Comparison of ENCODE assay signal across 16 cellular contexts in the genomic region with DNA sequence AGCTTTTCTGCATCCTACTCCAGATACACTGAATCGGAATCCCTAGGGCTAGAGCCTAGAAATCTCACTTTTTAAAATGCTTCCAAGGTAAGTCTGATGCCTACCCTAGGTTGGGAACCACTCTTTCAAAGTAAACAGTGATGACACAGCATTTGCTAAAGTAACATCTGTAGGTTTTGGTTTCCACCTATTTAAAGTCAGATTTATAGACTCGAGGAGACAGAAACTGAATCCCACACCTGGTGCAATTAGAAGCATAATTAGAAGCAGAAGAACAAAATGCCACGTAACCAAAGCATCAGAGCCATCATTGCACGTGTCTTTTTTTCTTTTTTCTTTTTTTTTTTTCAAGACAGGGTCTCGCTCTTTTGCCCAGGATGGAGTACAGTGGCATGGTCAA. TPM values are rescaled to one million over a fixed set of nuclear protein-coding genes. Genes with fewer than 3 reads are reported as not detected.
DNase-seq lines count a peak whose midpoint lies in the region; ATAC-seq and TF ChIP-seq lines count a peak whose summit lies in the region.
"Had no signal": no experiment of that assay in that cellular context is flagged by ENCODE, and none has a peak within 500 bp of the region (broad histone marks: within the 10 kb centered on the region; RNA-seq: fewer than 3 reads in every experiment).

No MANE protein-coding gene starts in this region.

- H3K36me3 ChIP-seq in tibial nerve = peaks cover 0 to 15% (median 7%) of the 10 kb centered on the region in 3 donors

- no peak for TF ChIP-seq POLR2A in tibial nerve (IDR thresholded peaks at IDR 0.05)

- DNase-seq in GM12864 (ENCODE audit: low read depth) = peak; percentile 66
- DNase-seq in NCI-H146 (lab: John Stamatoyannopoulos, UW) = peak; percentile 34
- no peak for DNase-seq in NCI-H187 (lab: John Stamatoyannopoulos, UW)
- DNase-seq in tibial nerve (ENCODE audit: low spot score in 2 of 2) = no peak
- no peak for DNase-seq in NCI-H2029 treated with DMSO at 0.1 percent for 48 hours (lab: John Stamatoyannopoulos, UW)
- DNase-seq: activated CD4-positive, alpha-beta T cell treated with anti-CD3 and anti-CD28 coated beads for 36 hours; hypothalamus; Kasumi-1; mucosa of descending colon; NK-92 treated with Interleukin-12 subunit alpha and Interleukin-12 subunit beta, amount 100 ng/mL, for 24 hours; nucleus accumbens; SHP77 treated with DMSO at 0.1 percent for 48 hours; T1000 had no signal

- no peaks in the 10 kb centered on the region for H3K27me3 ChIP-seq in tibial nerve

- whole genome bisulfite sequencing in tibial nerve, 2 donors = 78 to 87% methylated on average over 5 of the region's 5 CpGs

- H3K9me3 ChIP-seq in tibial nerve = no peaks in the 10 kb centered on the region
- H3K9me3 ChIP-seq: mucosa of descending colon had no signal

- TF ChIP-seq CTCF in GM12864 (IDR thresholded peaks at IDR 0.05; ENCODE audit: low read depth, low read length, missing control alignments) (no peak), tibial nerve (IDR thresholded peaks at IDR 0.05) (no peak)

- ATAC-seq in GM19395 (IDR thresholded peaks at IDR 0.05; ENCODE audit: unreplicated experiment) (peak; percentile 68), HG02852 (IDR thresholded peaks at IDR 0.05; ENCODE audit: unreplicated experiment) (peak; percentile 72), esophagus mucosa (no peak)
- ATAC-seq: mucosa of descending colon had no signal

- no peak for TF ChIP-seq EP300 in tibial nerve (IDR thresholded peaks at IDR 0.05)

- no peaks in the 10 kb centered on the region for H3K4me1 ChIP-seq in tibial nerve

- no peak overlapping the region for H3K27ac ChIP-seq in tibial nerve

- no peak overlapping the region for H3K4me3 ChIP-seq in GM12864 (ENCODE audit: low read depth, low read length)
- no peak overlapping the region for H3K4me3 ChIP-seq in tibial nerve
- H3K4me3 ChIP-seq: mucosa of descending colon had no signal

RNA-seq across cellular contexts. Expression of a gene that starts 40.9 kb away (rescaled TPM):
- total RNA-seq in esophagus mucosa = 16.5 TPM
- total RNA-seq in tibial nerve = 10 to 100 TPM; 10.4 to 25.6 (median 16.2) TPM

Comparison
In these comparisons a context has a peak if more than half of its experiments do, and no peak if none do; other contexts are left out.
1. DNase-seq: peak in GM12864 (single experiment) and NCI-H146 (single experiment); none in NCI-H187 (0 of 2), tibial nerve (0 of 2) and NCI-H2029 treated with DMSO at 0.1 percent for 48 hours (single experiment).